Comparison of ENCODE assay signal across 9 cellular contexts in the genomic region with DNA sequence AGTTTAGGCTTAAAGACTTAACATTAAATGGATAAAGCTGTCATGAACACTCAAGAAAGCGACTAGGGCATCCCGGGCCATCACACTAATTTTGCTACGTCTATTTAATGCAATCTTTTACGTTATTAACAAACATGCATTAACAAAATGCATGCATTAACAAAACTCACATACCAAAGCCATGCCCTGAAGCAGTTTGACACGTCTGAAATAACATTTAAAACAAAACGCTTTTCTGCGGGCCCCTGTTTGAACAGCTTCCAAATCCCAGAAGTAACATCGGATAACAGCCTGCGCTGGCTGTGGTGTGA. TPM values are rescaled to one million over a fixed set of nuclear protein-coding genes. Genes with fewer than 3 reads are reported as not detected.
A peak's percentile ranks its signal among the peaks of the same experiment; 100 is the strongest.
DNase-seq lines count a peak whose midpoint lies in the region; ATAC-seq and TF ChIP-seq lines count a peak whose summit lies in the region.
"Had no signal": no experiment of that assay in that cellular context is flagged by ENCODE, and none has a peak within 500 bp of the region (broad histone marks: within the 10 kb centered on the region; RNA-seq: fewer than 3 reads in every experiment).

No MANE protein-coding gene starts in this region.

- in situ Hi-C loops in astrocyte of the cerebellum (cut with HindIII; ENCODE audit: low sequenced_read_pairs), result no loop called here

- ATAC-seq in right lobe of liver (no peak), GM21723 (IDR thresholded peaks at IDR 0.05; ENCODE audit: unreplicated experiment) (no peak), HG02981 (IDR thresholded peaks at IDR 0.05; ENCODE audit: unreplicated experiment) (no peak)

- H3K27ac ChIP-seq in right lobe of liver (no peak overlapping the region), tibial nerve (peak overlapping the region in 1 of 4 donors; percentile 79)

- H3K9me3 ChIP-seq in right lobe of liver (no peaks in the 10 kb centered on the region), tibial nerve (no peaks in the 10 kb centered on the region)

- intact Hi-C loops in right lobe of liver (cut with DNase I), result no loop called here

- 18% methylated on average over 9 of the region's 9 CpGs for WGBS in right lobe of liver (ENCODE audit: insufficient coverage, low coverage, low lambda C conversion rate, missing lambda C conversion rate)
- 15% methylated on average over 9 of the region's 9 CpGs for WGBS in tibial nerve, 2 donors

- H3K27ac Mint-ChIP-seq in activated naive CD4-positive, alpha-beta T cell treated with anti-CD3 and anti-CD28 coated beads, Interleukin-2, amount 10 ng/mL, durations not matched to agents 7 days and 5 days, result no peak overlapping the region

- peak overlapping the region; percentile 83 for H3K4me3 Mint-ChIP-seq in activated naive CD4-positive, alpha-beta T cell treated with anti-CD3 and anti-CD28 coated beads, Interleukin-2, amount 10 ng/mL, durations not matched to agents 7 days and 5 days

- DNase-seq in activated naive CD4-positive, alpha-beta T cell treated with anti-CD3 and anti-CD28 coated beads, Interleukin-2, amount 10 ng/mL, durations not matched to agents 7 days and 5 days, result no peak
- no peak for DNase-seq in activated naive CD4-positive, alpha-beta T cell (lab: John Stamatoyannopoulos, UW)
- no peak for DNase-seq in astrocyte of the cerebellum (ENCODE audit: low read depth)
- DNase-seq in right lobe of liver, result no peak
- DNase-seq in tibial nerve (ENCODE audit: low spot score in 2 of 2), result no peak
- no peak for DNase-seq in NCI-H69 (lab: John Stamatoyannopoulos, UW)
- DNase-seq: amniotic stem cell had no signal

- H3K27me3 ChIP-seq in right lobe of liver (no peaks in the 10 kb centered on the region), tibial nerve (no peaks in the 10 kb centered on the region)

- H3K9me3 Mint-ChIP-seq in activated naive CD4-positive, alpha-beta T cell treated with anti-CD3 and anti-CD28 coated beads, Interleukin-2, amount 10 ng/mL, durations not matched to agents 7 days and 5 days, result no peaks in the 10 kb centered on the region

- CTCF ChIA-PET in activated naive CD4-positive, alpha-beta T cell treated with anti-CD3 and anti-CD28 coated beads, Interleukin-2, amount 10 ng/mL, durations not matched to agents 7 days and 5 days (lab: Charles Lee), result interaction anchor here (1.9 kb wide), 1 partner anchor 41 kb away, joined by 5 read pairs; no protein-coding TSS in a partner anchor

- TF ChIP-seq POLR2A in right lobe of liver (IDR thresholded peaks at IDR 0.05) (no peak), tibial nerve (IDR thresholded peaks at IDR 0.05) (no peak)

- TF ChIP-seq CTCF in astrocyte of the cerebellum (IDR thresholded peaks at IDR 0.05; ENCODE audit: low read depth, low read length, missing control alignments) (no peak), right lobe of liver (IDR thresholded peaks at IDR 0.05) (no peak), tibial nerve (IDR thresholded peaks at IDR 0.05) (no peak)

- H3K4me3 ChIP-seq in astrocyte of the cerebellum (ENCODE audit: low read depth, low read length) (peak overlapping the region; percentile 66), right lobe of liver (peak overlapping the region; percentile 52 to 62 (median 60)), tibial nerve (peak overlapping the region; percentile 45 to 79 (median 48))

- H3K36me3 Mint-ChIP-seq in activated naive CD4-positive, alpha-beta T cell treated with anti-CD3 and anti-CD28 coated beads, Interleukin-2, amount 10 ng/mL, durations not matched to agents 7 days and 5 days, result no peaks in the 10 kb centered on the region

- H3K4me1 Mint-ChIP-seq in activated naive CD4-positive, alpha-beta T cell treated with anti-CD3 and anti-CD28 coated beads, Interleukin-2, amount 10 ng/mL, durations not matched to agents 7 days and 5 days, result peaks cover 17% of the 10 kb centered on the region

- peaks cover 47% of the 10 kb centered on the region for H3K27me3 Mint-ChIP-seq in activated naive CD4-positive, alpha-beta T cell treated with anti-CD3 and anti-CD28 coated beads, Interleukin-2, amount 10 ng/mL, durations not matched to agents 7 days and 5 days

- H3K36me3 ChIP-seq in right lobe of liver (no peaks in the 10 kb centered on the region), tibial nerve (no peaks in the 10 kb centered on the region)

- H3K4me1 ChIP-seq in right lobe of liver (no peaks in the 10 kb centered on the region), tibial nerve (peaks cover 0 to 16% (median 0%) of the 10 kb centered on the region in 4 donors)

- TF ChIP-seq EP300 in tibial nerve (IDR thresholded peaks at IDR 0.05), result no peak

RNA-seq across cellular contexts. Expression of gene B4GALT6, which starts 0.5 kb away (rescaled TPM):
- total RNA-seq in right lobe of liver (1 to 10 TPM; 1.7 to 4.8 (median 2.0) TPM), tibial nerve (1 to 10 TPM in 3 of 4 donors, under 1 TPM in 1; 0.98 to 2.1 (median 1.5) TPM)
